Comparison of ENCODE assay signal across 18 cellular contexts in the genomic region with DNA sequence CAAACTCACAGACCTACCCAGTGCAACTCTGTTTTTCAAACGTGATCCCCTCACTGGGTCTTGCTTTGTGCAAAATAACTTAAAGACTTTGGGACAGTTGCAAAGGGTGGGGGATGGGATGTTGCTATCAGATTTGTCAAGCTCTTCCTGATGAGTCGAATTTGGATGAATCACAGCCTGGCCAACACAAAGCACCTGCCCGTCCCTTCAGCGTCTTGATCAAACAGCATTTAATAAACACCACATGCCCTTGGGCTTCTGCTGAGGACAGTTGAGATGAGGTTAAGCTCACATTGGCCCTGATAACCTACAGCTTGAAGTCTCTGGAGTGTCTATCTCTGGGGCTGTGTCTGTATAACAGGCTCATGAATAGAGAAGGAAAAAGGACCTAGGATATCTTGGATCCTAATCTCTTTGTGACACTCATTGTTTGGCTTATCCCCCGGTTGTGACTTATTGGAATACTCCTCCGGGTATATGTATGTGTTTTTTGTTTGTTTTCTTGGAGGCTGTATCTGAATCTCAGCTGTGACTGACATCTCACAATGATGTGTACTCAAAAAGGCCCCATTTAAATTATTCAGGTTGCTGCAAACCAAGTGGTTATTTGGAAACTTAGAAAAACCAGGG.
DNase-seq lines count a peak whose midpoint lies in the region; ATAC-seq and TF ChIP-seq lines count a peak whose summit lies in the region.
"Had no signal": no experiment of that assay in that cellular context is flagged by ENCODE, and none has a peak within 500 bp of the region (broad histone marks: within the 10 kb centered on the region; RNA-seq: fewer than 3 reads in every experiment).

No MANE protein-coding gene starts in this region.

- H3K27me3 Mint-ChIP-seq in Calu3 (ENCODE audit: unreplicated experiment) (no peaks in the 10 kb centered on the region), Caco-2 (ENCODE audit: insufficient read depth, unreplicated experiment) (no peaks in the 10 kb centered on the region)

- TF ChIP-seq CTCF in Calu3 (IDR thresholded peaks at IDR 0.05; ENCODE audit: unreplicated experiment) (no peak), PC-3 (conservative IDR thresholded peaks at IDR 0.05; ENCODE audit: low read depth, low read length) (no peak), epithelial cell of esophagus (IDR thresholded peaks at IDR 0.05; ENCODE audit: insufficient read depth, low read depth, low read length, missing control alignments) (no peak), mucosa of descending colon (IDR thresholded peaks at IDR 0.05) (no peak), Caco-2 (IDR thresholded peaks at IDR 0.05; ENCODE audit: insufficient read depth in 1 of 2, low read depth in 1 of 2, low read length in 1 of 2, severe bottlenecking in 1 of 2, unreplicated experiment in 1 of 2) (no peak)

- CTCF ChIA-PET in Calu3 (lab: Charles Lee) (interaction anchor here (0.7 kb wide), 1 partner anchor 132 kb away, joined by 3 read pairs; the partner anchor contains the start of gene NAMPT), PC-3 (lab: Charles Lee) (no interaction called here), Caco-2 (lab: Charles Lee) (no interaction called here)

- H3K4me3 ChIP-seq in PC-3 (ENCODE audit: low read length) (no peak overlapping the region), epithelial cell of esophagus (ENCODE audit: low read length) (no peak overlapping the region), mucosa of descending colon (no peak overlapping the region), Caco-2 (ENCODE audit: low read depth, low read length) (no peak overlapping the region)
- H3K4me3 ChIP-seq: coronary artery had no signal

- H3K4me1 Mint-ChIP-seq in Calu3 (ENCODE audit: low read depth, unreplicated experiment) (peaks cover 71% of the 10 kb centered on the region), Caco-2 (ENCODE audit: low read depth, unreplicated experiment) (peaks cover 6% of the 10 kb centered on the region)
- H3K4me1 Mint-ChIP-seq: B cell had no signal

- no peak overlapping the region for H3K9ac ChIP-seq in PC-3 (ENCODE audit: low read length)

- peaks cover 18% of the 10 kb centered on the region for H3K4me1 ChIP-seq in PC-3 (ENCODE audit: insufficient read depth, low read length)
- no peaks in the 10 kb centered on the region for H3K4me1 ChIP-seq in mucosa of descending colon (ENCODE audit: low read depth)
- no peaks in the 10 kb centered on the region for H3K4me1 ChIP-seq in Caco-2

- H3K27me3 ChIP-seq in PC-3 (ENCODE audit: low read length) (no peaks in the 10 kb centered on the region), Caco-2 (replicated peaks; ENCODE audit: control insufficient read depth, insufficient read depth, low read length) (no peaks in the 10 kb centered on the region)

- H3K9me3 Mint-ChIP-seq in Calu3 (ENCODE audit: low read depth, unreplicated experiment) = peaks cover 5% of the 10 kb centered on the region
- peaks cover 12% of the 10 kb centered on the region for H3K9me3 Mint-ChIP-seq in Caco-2 (ENCODE audit: unreplicated experiment)

- H3K36me3 ChIP-seq in PC-3 (ENCODE audit: low read depth, low read length) (no peaks in the 10 kb centered on the region), mucosa of descending colon (ENCODE audit: low read depth) (no peaks in the 10 kb centered on the region), Caco-2 (ENCODE audit: control insufficient read depth, insufficient read depth, low read length) (no peaks in the 10 kb centered on the region)

- H3K4me3 Mint-ChIP-seq in Calu3 (ENCODE audit: low read depth, unreplicated experiment) = no peak overlapping the region
- H3K4me3 Mint-ChIP-seq in Caco-2 (ENCODE audit: unreplicated experiment) = no peak overlapping the region
- H3K4me3 Mint-ChIP-seq: activated B cell treated with CpG ODN at 0.5 μM for 24 hours; activated naive CD8-positive, alpha-beta T cell treated with anti-CD3 and anti-CD28 coated beads, Interleukin-2, amount 50 U/mL, for 24 hours; B cell; stimulated activated effector memory CD8-positive, alpha-beta T cell treated with anti-CD3 and anti-CD28 coated beads, Interleukin-12 subunit alpha, Interleukin-12 subunit beta, amount 100 ng/mL, for 72 hours had no signal

- POLR2A ChIA-PET in PC-3 (lab: Charles Lee; ENCODE audit: unreplicated experiment) (interaction anchor here (0.5 to 0.6 kb wide), 2 partner anchors 18 to 71 kb away, joined by 7 to 9 read pairs; no protein-coding TSS in a partner anchor), Caco-2 (lab: Charles Lee) (no interaction called here)

- no peaks in the 10 kb centered on the region for H3K9me2 ChIP-seq in PC-3 (replicated peaks; ENCODE audit: low read length)

- intact Hi-C loops in Calu3 (cut with micrococcal nuclease; ENCODE audit: unreplicated experiment) (loop anchor here (5.0 kb wide), 1 partner anchor 50 kb away; no protein-coding TSS in a partner anchor), PC-3 (cut with micrococcal nuclease) (no loop called here), mucosa of descending colon (cut with DNase I, micrococcal nuclease) (no loop called here), Caco-2 (cut with micrococcal nuclease; ENCODE audit: unreplicated experiment) (no loop called here)

- ATAC-seq in PC-3 (peak; percentile 72), mucosa of descending colon (peak; percentile 28), HG03135 (IDR thresholded peaks at IDR 0.05; ENCODE audit: unreplicated experiment) (no peak)
- ATAC-seq: activated naive CD8-positive, alpha-beta T cell treated with anti-CD3 and anti-CD28 coated beads, Interleukin-2, amount 50 U/mL, for 24 hours had no signal

- no peaks in the 10 kb centered on the region for H4K20me1 ChIP-seq in PC-3 (ENCODE audit: low read length)

- BruUV-seq in Calu3 (replicated peaks; lab: Mats Ljungman, UMichigan) (TSS peak; percentile 71), PC-3 (replicated peaks; lab: Mats Ljungman, UMichigan) (no TSS peak), Caco-2 (replicated peaks; lab: Mats Ljungman, UMichigan) (no TSS peak)

- H3K27ac Mint-ChIP-seq in Calu3 (ENCODE audit: unreplicated experiment) (peak overlapping the region; percentile 97), Caco-2 (ENCODE audit: unreplicated experiment) (no peak overlapping the region)
- H3K27ac Mint-ChIP-seq: activated B cell treated with CpG ODN at 0.5 μM for 24 hours; activated naive CD8-positive, alpha-beta T cell treated with anti-CD3 and anti-CD28 coated beads, Interleukin-2, amount 50 U/mL, for 24 hours; B cell; stimulated activated effector memory CD8-positive, alpha-beta T cell treated with anti-CD3 and anti-CD28 coated beads, Interleukin-12 subunit alpha, Interleukin-12 subunit beta, amount 100 ng/mL, for 72 hours had no signal

- 0 out of 2 replicates have a peak overlapping the region, but pooled peaks have one; percentile 27 for H2AFZ ChIP-seq in PC-3 (ENCODE audit: low read length)

- H3K36me3 Mint-ChIP-seq in Calu3 (ENCODE audit: insufficient read depth, unreplicated experiment) = peaks cover 20% of the 10 kb centered on the region
- H3K36me3 Mint-ChIP-seq in Caco-2 (ENCODE audit: insufficient read depth, unreplicated experiment) = no peaks in the 10 kb centered on the region
- H3K36me3 Mint-ChIP-seq: stimulated activated effector memory CD8-positive, alpha-beta T cell treated with anti-CD3 and anti-CD28 coated beads, Interleukin-12 subunit alpha, Interleukin-12 subunit beta, amount 100 ng/mL, for 72 hours had no signal

- H3K4me2 ChIP-seq in PC-3 (ENCODE audit: low read length) = peak overlapping the region; percentile 44

- H3K9me3 ChIP-seq in PC-3 (ENCODE audit: low read length) = no peaks in the 10 kb centered on the region
- peaks cover 4% of the 10 kb centered on the region for H3K9me3 ChIP-seq in mucosa of descending colon
- H3K9me3 ChIP-seq in Caco-2 = peaks cover 4% of the 10 kb centered on the region; the same call in 1 of the 2 replicates

- H3K27ac ChIP-seq in PC-3 (ENCODE audit: low read length) (no peak overlapping the region), caudate nucleus (ENCODE audit: low read depth, low read length) (no peak overlapping the region)
- H3K27ac ChIP-seq: coronary artery had no signal

- DNase-seq in Calu3 (peak; percentile 29), PC-3 (peak; percentile 72), epithelial cell of esophagus (ENCODE audit: low read depth) (peak; percentile 89), mucosa of descending colon (no peak), Caco-2 (no peak), caudate nucleus (lab: John Stamatoyannopoulos, UW) (no peak)
- no peak for DNase-seq in activated CD4-positive, CD25-positive, alpha-beta regulatory T cell treated with anti-CD3 and anti-CD28 coated beads, Interleukin-2, amount 50 U/mL, for 72 hours
- DNase-seq: activated B cell treated with CpG ODN at 0.5 μM for 24 hours; activated naive CD8-positive, alpha-beta T cell treated with anti-CD3 and anti-CD28 coated beads, Interleukin-2, amount 50 U/mL, for 24 hours; activated T-cell treated with anti-CD3 and anti-CD28 coated beads for 4 hours; Karpas-422; NCI-H2107; stimulated activated CD4-positive, alpha-beta T cell treated with anti-CD3 and anti-CD28 coated beads, Interleukin-4, amount 100 ng/mL, for 1 hour; SW 1271 had no signal

- no peaks in the 10 kb centered on the region for H3F3A ChIP-seq in PC-3 (ENCODE audit: low read length, unreplicated experiment)

- no peaks in the 10 kb centered on the region for H3K79me2 ChIP-seq in PC-3 (ENCODE audit: low read length)

Comparison
In these comparisons a context has a peak if more than half of its experiments do, and no peak if none do; other contexts are left out.
1. DNase-seq: peak in Calu3 (single experiment), PC-3 (single experiment) and epithelial cell of esophagus (single experiment); none in mucosa of descending colon (0 of 3), Caco-2 (0 of 2), caudate nucleus (0 of 61) and activated CD4-positive, CD25-positive, alpha-beta regulatory T cell treated with anti-CD3 and anti-CD28 coated beads, Interleukin-2, amount 50 U/mL, for 72 hours (single experiment).